12 cellular contexts compared by ENCODE assay signal in the genomic region with DNA sequence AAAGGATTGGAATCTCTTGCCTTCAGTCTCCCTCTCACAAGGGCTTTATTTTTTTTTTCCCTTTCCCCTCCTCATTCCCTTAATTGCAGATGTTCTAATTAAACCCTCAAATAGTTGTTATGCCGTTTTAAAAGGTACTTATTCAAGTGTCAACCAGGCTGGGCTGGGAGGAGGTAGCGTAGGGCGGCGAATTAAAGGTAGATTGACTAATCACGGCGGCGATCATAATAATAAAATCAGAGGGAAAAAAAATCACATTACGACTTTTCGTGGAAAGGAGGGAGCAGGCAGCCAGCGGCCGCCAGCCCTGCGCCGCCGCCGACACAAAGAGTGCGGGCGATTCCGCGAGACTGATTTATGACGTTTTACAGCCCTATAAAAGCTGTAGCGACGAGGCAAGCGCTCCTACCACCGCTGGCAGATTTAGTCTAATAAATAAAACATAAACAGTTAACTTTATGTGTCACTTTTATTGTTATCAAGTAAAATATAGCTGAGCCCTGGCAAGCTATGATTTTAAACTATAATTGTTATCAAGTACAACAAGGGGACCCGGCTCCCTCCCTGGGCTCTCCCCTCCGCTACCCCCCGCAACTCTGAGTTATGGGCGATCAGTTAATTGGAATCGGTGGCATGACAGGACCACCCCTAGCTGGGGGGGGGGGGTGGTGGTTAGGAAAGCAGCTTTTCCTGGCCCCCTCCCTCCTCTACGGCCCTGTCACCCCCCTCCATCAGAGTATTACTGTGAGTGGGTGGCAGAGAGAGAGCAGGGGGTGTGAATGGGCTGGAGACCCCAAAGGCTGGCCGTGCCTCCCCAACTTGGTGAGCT. TPM values are rescaled to one million over a fixed set of nuclear protein-coding genes. Genes with fewer than 3 reads are reported as not detected.
A peak's percentile ranks its signal among the peaks of the same experiment; 100 is the strongest.
DNase-seq lines count a peak whose midpoint lies in the region; ATAC-seq, FAIRE-seq and TF ChIP-seq lines count a peak whose summit lies in the region.
"Had no signal": no experiment of that assay in that cellular context is flagged by ENCODE, and none has a peak within 500 bp of the region (broad histone marks: within the 10 kb centered on the region; RNA-seq: fewer than 3 reads in every experiment).

No MANE protein-coding gene starts in this region.

- ATAC-seq in GM18519 (IDR thresholded peaks at IDR 0.05; ENCODE audit: low FRiP score, unreplicated experiment) = no peak
- ATAC-seq in HG03045 (IDR thresholded peaks at IDR 0.05; ENCODE audit: unreplicated experiment) = no peak

- H2AK5ac ChIP-seq in H1 (ENCODE audit: low read depth, low read length) = peak overlapping the region; percentile 28; the same call in 1 of the 2 replicates

- H2AFZ ChIP-seq in H1 (ENCODE audit: low read length) = no peak overlapping the region
- no peak overlapping the region for H2AFZ ChIP-seq in osteoblast (ENCODE audit: low read length)

- peaks cover 3% of the 10 kb centered on the region for H3K23me2 ChIP-seq in H1 (ENCODE audit: low read depth, low read length)

- TF ChIP-seq RAD21 in H1 (IDR thresholded peaks at IDR 0.05 in 1 of 2, conservative IDR thresholded peaks at IDR 0.05 in 1 of 2; ENCODE audit: low read depth in 2 of 2, low read length in 2 of 2) = no peak

- no peak overlapping the region for H3K18ac ChIP-seq in H1 (ENCODE audit: extremely low read depth, low read length)

- TF ChIP-seq POLR2A in H1 (IDR thresholded peaks at IDR 0.05; ENCODE audit: control extremely low read depth in 1 of 2, low read depth in 2 of 2, low read length in 2 of 2) (no peak), erythroblast (IDR thresholded peaks at IDR 0.05; ENCODE audit: low read length) (no peak)

- POLR2A ChIA-PET in H1 (lab: Charles Lee; ENCODE audit: partially characterized antibody) = interaction anchor here (0.9 to 1.2 kb wide), 3 partner anchors 17 to 29 kb away, joined by 3 read pairs; no protein-coding TSS in a partner anchor

- H3K79me2 ChIP-seq in H1 (ENCODE audit: control insufficient read depth in 1 of 2, insufficient read depth in 2 of 2, low read length in 2 of 2) = no peaks in the 10 kb centered on the region
- peaks cover 7% of the 10 kb centered on the region for H3K79me2 ChIP-seq in osteoblast (ENCODE audit: insufficient read depth, low read length)

- H4K91ac ChIP-seq in H1 (replicated peaks; ENCODE audit: insufficient read length, low read length) = no peak overlapping the region

- H3K36me3 ChIP-seq in H1 (ENCODE audit: control insufficient read depth in 2 of 4, insufficient read depth in 4 of 4, low read length in 3 of 4) (peaks cover 0 to 4% (median 0%) of the 10 kb centered on the region in 4 experiments; a peak in 1 of 8 replicates), osteoblast (ENCODE audit: insufficient read depth, low read length) (no peaks in the 10 kb centered on the region)

- H3K27ac ChIP-seq in H1 (ENCODE audit: low read depth, low read length) (no peak overlapping the region), osteoblast (ENCODE audit: low read depth, low read length) (peak overlapping the region; percentile 45)

- no peak overlapping the region for H3K4ac ChIP-seq in H1 (replicated peaks; ENCODE audit: insufficient read length, low read depth, low read length)

- H2BK20ac ChIP-seq in H1 (ENCODE audit: low read length) = no peak overlapping the region

- H2BK12ac ChIP-seq in H1 (ENCODE audit: low read depth, low read length) = peak overlapping the region; percentile 44; the same call in 1 of the 2 replicates

- H4K20me1 ChIP-seq in H1 (replicated peaks in 1 of 2; ENCODE audit: control insufficient read depth in 1 of 2, insufficient read depth in 2 of 2, low read length in 2 of 2) (peaks cover 15 to 20% of the 10 kb centered on the region in 2 experiments), osteoblast (ENCODE audit: insufficient read depth, low read length) (peaks cover 27% of the 10 kb centered on the region)

- DNase-seq in DMS153 treated with DMSO at 0.1 percent for 48 hours (lab: John Stamatoyannopoulos, UW; ENCODE audit: unreplicated experiment) (peak; percentile 35), M059J (ENCODE audit: low read depth) (peak; percentile 65), H1 (ENCODE audit: low read depth in 1 of 2, low spot score in 2 of 2) (no peak), osteoblast (ENCODE audit: insufficient read length, low spot score, missing footprints) (peak; percentile 80), erythroblast (lab: John Stamatoyannopoulos, UW) (no peak), G401 (ENCODE audit: low spot score) (no peak)
- DNase-seq: activated naive CD4-positive, alpha-beta T cell treated with Interleukin-2 at 50 U/mL for 16 hours; NCI-H2029; T1000 had no signal

- H3K79me1 ChIP-seq in H1 (ENCODE audit: low read depth, low read length) = no peaks in the 10 kb centered on the region

- no peak overlapping the region for H3K9ac ChIP-seq in H1 (replicated peaks in 1 of 4; ENCODE audit: extremely low read depth in 1 of 4, low read depth in 3 of 4, low read length in 3 of 4)

- FAIRE-seq in H1 (lab: Jason Lieb, UNC) = no peak

- no peak overlapping the region for H4K5ac ChIP-seq in H1 (ENCODE audit: insufficient read length, low read depth, low read length)

- peaks cover 2 to 18% (median 3%) of the 10 kb centered on the region in 4 experiments for H3K4me1 ChIP-seq in H1 (replicated peaks in 1 of 4; ENCODE audit: control insufficient read depth in 3 of 4, insufficient read depth in 4 of 4, low read length in 3 of 4)
- H3K4me1 ChIP-seq in osteoblast (ENCODE audit: insufficient read depth, low read length) = peaks cover 6% of the 10 kb centered on the region

- H3K9me3 ChIP-seq in H1 (ENCODE audit: insufficient read depth in 2 of 2, low read depth in 1 of 2, low read length in 1 of 2) (no peaks in the 10 kb centered on the region), osteoblast (ENCODE audit: low read depth, low read length) (no peaks in the 10 kb centered on the region)

- no peak overlapping the region for H4K8ac ChIP-seq in H1 (ENCODE audit: extremely low read depth, insufficient read depth, low read length)

- H3K23ac ChIP-seq in H1 (ENCODE audit: insufficient read length) = no peak overlapping the region

- peak overlapping the region in 1 of 2 experiments; percentile 50; a peak in 1 of 4 replicates for H3K4me2 ChIP-seq in H1 (ENCODE audit: insufficient read depth in 1 of 2, low read depth in 2 of 2, low read length in 2 of 2)
- no peak overlapping the region for H3K4me2 ChIP-seq in osteoblast (ENCODE audit: insufficient read depth, low read length)

- TF ChIP-seq CTCF in H1 (IDR thresholded peaks at IDR 0.05; ENCODE audit: control extremely low read depth in 1 of 3, insufficient read depth in 1 of 3, low read depth in 1 of 3, low read length in 3 of 3) (no peak), osteoblast (IDR thresholded peaks at IDR 0.05; ENCODE audit: extremely low read depth, low read depth, low read length) (no peak)

- in situ Hi-C loops in G401 (cut with HindIII; ENCODE audit: low sequenced_read_pairs) = no loop called here

- H3K4me3 ChIP-seq in H1 (ENCODE audit: extremely low read depth in 1 of 4, insufficient read depth in 2 of 4, low read depth in 3 of 4, low read length in 4 of 4) (no peak overlapping the region), osteoblast (ENCODE audit: insufficient read depth, low read length) (no peak overlapping the region)
- H3K4me3 ChIP-seq: lung had no signal

- no peak for TF ChIP-seq EP300 in H1 (IDR thresholded peaks at IDR 0.05; ENCODE audit: borderline replicate concordance in 1 of 2, low read depth in 2 of 2, low read length in 2 of 2)

- 12% methylated on average over 30 of the region's 31 CpGs; no CpG with 5 or more reads in 1 of the 2 experiments for whole genome bisulfite sequencing in H1 (ENCODE audit: extremely low coverage in 1 of 2, insufficient coverage in 1 of 2, insufficient read length in 1 of 2, insufficient replicate concordance in 2 of 2, low coverage in 1 of 2, low lambda C conversion rate in 2 of 2, missing lambda C conversion rate in 1 of 2), 2 experiments

- no peak overlapping the region for H2BK15ac ChIP-seq in H1 (ENCODE audit: low read length)

- H3K27me3 ChIP-seq in H1 (replicated peaks in 1 of 4; ENCODE audit: control insufficient read depth in 3 of 4, extremely low read depth in 1 of 4, insufficient read depth in 3 of 4, low read length in 3 of 4) (peaks cover 95 to 100% (median 99%) of the 10 kb centered on the region in 4 experiments), osteoblast (ENCODE audit: insufficient read depth, low read length) (no peaks in the 10 kb centered on the region)

- no peak overlapping the region for H2BK120ac ChIP-seq in H1 (replicated peaks; ENCODE audit: low read depth, low read length)

- H2BK5ac ChIP-seq in H1 (ENCODE audit: low read depth, low read length) = no peak overlapping the region

- H3K56ac ChIP-seq in H1 (replicated peaks; ENCODE audit: insufficient read length, low read depth, low read length) = no peak overlapping the region

- H3K14ac ChIP-seq in H1 (ENCODE audit: insufficient read length) = no peak overlapping the region

- CTCF ChIA-PET in H1 (lab: Charles Lee; ENCODE audit: partially characterized antibody) = interaction anchor here (0.6 to 4.9 kb wide), 24 partner anchors 14 to 321 kb away, joined by 3 to 34 read pairs (median 4); partner anchors contain the start of genes HOXC5 and HOXC8

RNA-seq across cellular contexts. Expression of gene HOXC4, which starts 1.5 kb away (rescaled TPM):
- 1.9 and 4.3 TPM in 2 replicates for total RNA-seq in M059J (2014; rRNA removed; shearing (Covaris generic))
- total RNA-seq in H1 (2021; fragmentation: NEBNext Ultra II Directional; extraction: Animal tissue kit (Norgen Biotek cat#: 25700)) = not detected in 2 replicates
- not detected in 2 replicates for polyA plus RNA-seq in H1 (2011; rRNA removed)
- not detected for polyA plus RNA-seq in H1 (2011; cell fraction: cytosol; rRNA removed)
- polyA plus RNA-seq in H1 (2011; cell fraction: nucleus; rRNA removed) = not detected
- not detected in 4 replicates for polyA plus RNA-seq in H1 (2012, experiment 1 of 2)
- not detected for polyA plus RNA-seq in H1 (2012, experiment 2 of 2)
- 0.02 TPM for polyA plus RNA-seq in H1 (2013, experiment 1 of 2)
- polyA plus RNA-seq in H1 (2013, experiment 2 of 2) = 0.02 TPM
- not detected in 2 replicates for polyA minus RNA-seq in H1 (2011; rRNA and poly(A)+ RNA removed)
- polyA minus RNA-seq in H1 (2011; cell fraction: cytosol; rRNA and poly(A)+ RNA removed) = not detected
- polyA minus RNA-seq in H1 (2011; cell fraction: nucleus; rRNA and poly(A)+ RNA removed) = not detected
- total RNA-seq in osteoblast = 3.3 and 4.1 TPM in 2 replicates
- 2.5 and 3.9 TPM in 2 replicates for total RNA-seq in G401 (2014; rRNA removed; shearing (Covaris generic))

RNA-seq across cellular contexts. Expression of gene HOXC5, which starts 19.3 kb away (rescaled TPM):
- total RNA-seq in M059J (2014; rRNA removed; shearing (Covaris generic)) = 0.25 TPM in 1 of 2 replicates, not detected in the other
- total RNA-seq in H1 (2021; fragmentation: NEBNext Ultra II Directional; extraction: Animal tissue kit (Norgen Biotek cat#: 25700)) = not detected in 2 replicates
- polyA plus RNA-seq in H1 (2011; rRNA removed) = not detected in 2 replicates
- not detected for polyA plus RNA-seq in H1 (2011; cell fraction: cytosol; rRNA removed)
- polyA plus RNA-seq in H1 (2011; cell fraction: nucleus; rRNA removed) = not detected
- polyA plus RNA-seq in H1 (2012, experiment 1 of 2) = not detected in 4 replicates
- polyA plus RNA-seq in H1 (2012, experiment 2 of 2) = not detected
- polyA plus RNA-seq in H1 (2013, experiment 1 of 2) = not detected
- polyA plus RNA-seq in H1 (2013, experiment 2 of 2) = not detected
- polyA minus RNA-seq in H1 (2011; rRNA and poly(A)+ RNA removed) = not detected in 2 replicates
- polyA minus RNA-seq in H1 (2011; cell fraction: cytosol; rRNA and poly(A)+ RNA removed) = not detected
- not detected for polyA minus RNA-seq in H1 (2011; cell fraction: nucleus; rRNA and poly(A)+ RNA removed)
- total RNA-seq in osteoblast = 1.8 and 2.1 TPM in 2 replicates
- not detected in 2 replicates for total RNA-seq in G401 (2014; rRNA removed; shearing (Covaris generic))

RNA-seq across cellular contexts. Expression of gene HOXC6, which starts 23.9 kb away (rescaled TPM):
- 2.5 and 5.2 TPM in 2 replicates for total RNA-seq in M059J (2014; rRNA removed; shearing (Covaris generic))
- total RNA-seq in H1 (2021; fragmentation: NEBNext Ultra II Directional; extraction: Animal tissue kit (Norgen Biotek cat#: 25700)) = not detected in 2 replicates
- not detected in 2 replicates for polyA plus RNA-seq in H1 (2011; rRNA removed)
- polyA plus RNA-seq in H1 (2011; cell fraction: cytosol; rRNA removed) = not detected
- not detected for polyA plus RNA-seq in H1 (2011; cell fraction: nucleus; rRNA removed)
- not detected in 4 replicates for polyA plus RNA-seq in H1 (2012, experiment 1 of 2)
- polyA plus RNA-seq in H1 (2012, experiment 2 of 2) = not detected
- polyA plus RNA-seq in H1 (2013, experiment 1 of 2) = not detected
- not detected for polyA plus RNA-seq in H1 (2013, experiment 2 of 2)
- not detected in 2 replicates for polyA minus RNA-seq in H1 (2011; rRNA and poly(A)+ RNA removed)
- not detected for polyA minus RNA-seq in H1 (2011; cell fraction: cytosol; rRNA and poly(A)+ RNA removed)
- polyA minus RNA-seq in H1 (2011; cell fraction: nucleus; rRNA and poly(A)+ RNA removed) = not detected
- total RNA-seq in osteoblast = 5.6 and 7.2 TPM in 2 replicates
- total RNA-seq in G401 (2014; rRNA removed; shearing (Covaris generic)) = 3.7 and 4.1 TPM in 2 replicates

RNA-seq across cellular contexts. Expression of gene HOXC8, which starts 43.3 kb away (rescaled TPM):
- total RNA-seq in M059J (2014; rRNA removed; shearing (Covaris generic)) = 0.84 and 1.2 TPM in 2 replicates
- not detected in 2 replicates for total RNA-seq in H1 (2021; fragmentation: NEBNext Ultra II Directional; extraction: Animal tissue kit (Norgen Biotek cat#: 25700))
- polyA plus RNA-seq in H1 (2011; rRNA removed) = not detected in 2 replicates
- not detected for polyA plus RNA-seq in H1 (2011; cell fraction: cytosol; rRNA removed)
- polyA plus RNA-seq in H1 (2011; cell fraction: nucleus; rRNA removed) = not detected
- 0.09 TPM in 1 of 4 replicates, not detected in the others for polyA plus RNA-seq in H1 (2012, experiment 1 of 2)
- polyA plus RNA-seq in H1 (2012, experiment 2 of 2) = not detected
- polyA plus RNA-seq in H1 (2013, experiment 1 of 2) = not detected
- not detected for polyA plus RNA-seq in H1 (2013, experiment 2 of 2)
- polyA minus RNA-seq in H1 (2011; rRNA and poly(A)+ RNA removed) = not detected in 2 replicates
- not detected for polyA minus RNA-seq in H1 (2011; cell fraction: cytosol; rRNA and poly(A)+ RNA removed)
- not detected for polyA minus RNA-seq in H1 (2011; cell fraction: nucleus; rRNA and poly(A)+ RNA removed)
- 3.2 and 5.1 TPM in 2 replicates for total RNA-seq in osteoblast
- total RNA-seq in G401 (2014; rRNA removed; shearing (Covaris generic)) = 0.07 and 0.18 TPM in 2 replicates
- total RNA-seq: lung had no signal

RNA-seq across cellular contexts. Expression of gene HOXC9, which starts 52.2 kb away (rescaled TPM):
- 4.9 and 5.7 TPM in 2 replicates for total RNA-seq in M059J (2014; rRNA removed; shearing (Covaris generic))
- total RNA-seq in H1 (2021; fragmentation: NEBNext Ultra II Directional; extraction: Animal tissue kit (Norgen Biotek cat#: 25700)) = not detected in 2 replicates
- polyA plus RNA-seq in H1 (2011; rRNA removed) = not detected in 2 replicates
- not detected for polyA plus RNA-seq in H1 (2011; cell fraction: cytosol; rRNA removed)
- polyA plus RNA-seq in H1 (2011; cell fraction: nucleus; rRNA removed) = not detected
- polyA plus RNA-seq in H1 (2012, experiment 1 of 2) = not detected in 4 replicates
- not detected for polyA plus RNA-seq in H1 (2012, experiment 2 of 2)
- polyA plus RNA-seq in H1 (2013, experiment 1 of 2) = not detected
- not detected for polyA plus RNA-seq in H1 (2013, experiment 2 of 2)
- polyA minus RNA-seq in H1 (2011; rRNA and poly(A)+ RNA removed) = not detected in 2 replicates
- polyA minus RNA-seq in H1 (2011; cell fraction: cytosol; rRNA and poly(A)+ RNA removed) = not detected
- polyA minus RNA-seq in H1 (2011; cell fraction: nucleus; rRNA and poly(A)+ RNA removed) = not detected
- total RNA-seq in osteoblast = 8.3 and 11.6 TPM in 2 replicates
- 17.3 and 18.7 TPM in 2 replicates for total RNA-seq in G401 (2014; rRNA removed; shearing (Covaris generic))
- total RNA-seq: lung had no signal

Comparison
In these comparisons a context has a peak if more than half of its experiments do, and no peak if none do; other contexts are left out.
1. DNase-seq: peak in DMS153 treated with DMSO at 0.1 percent for 48 hours (single experiment), M059J (single experiment) and osteoblast (single experiment); none in H1 (0 of 2), erythroblast (0 of 2) and G401 (single experiment).